Comparison of ENCODE assay signal across 1 cellular context in the genomic region with DNA sequence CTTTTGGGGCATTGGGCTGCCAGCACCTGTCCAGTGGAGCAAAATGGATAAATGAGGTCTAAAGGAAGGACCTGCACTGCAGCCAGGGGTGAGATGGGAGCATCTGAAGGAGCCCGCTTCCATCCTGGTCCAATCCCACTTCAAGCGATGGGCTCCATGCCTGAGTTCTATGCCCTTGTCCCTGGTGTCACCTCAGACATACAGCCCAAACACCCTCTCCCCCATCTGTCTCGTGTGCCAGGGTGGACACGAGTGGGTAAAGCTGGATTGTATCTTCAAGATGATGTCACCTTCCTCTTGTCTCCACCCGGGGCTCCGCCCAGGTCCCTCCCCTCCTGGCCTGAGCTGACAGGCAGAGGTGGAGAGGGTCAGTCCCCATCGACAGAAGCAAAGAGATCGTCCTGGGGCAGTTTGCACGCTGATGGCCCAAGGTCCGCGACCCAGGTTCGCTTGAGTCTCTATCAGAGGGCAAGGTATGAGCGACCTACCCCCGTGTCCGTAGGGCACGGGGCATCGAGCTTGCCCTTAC.
TF ChIP-seq lines count a peak whose summit lies in the region.

No MANE protein-coding gene starts in this region.

TF ChIP-seq in HepG2, 621 proteins besides CTCF, POLR2A, EP300 and RAD21 (continued from another document and continues in another):
- TF ChIP-seq, protein P1, sequence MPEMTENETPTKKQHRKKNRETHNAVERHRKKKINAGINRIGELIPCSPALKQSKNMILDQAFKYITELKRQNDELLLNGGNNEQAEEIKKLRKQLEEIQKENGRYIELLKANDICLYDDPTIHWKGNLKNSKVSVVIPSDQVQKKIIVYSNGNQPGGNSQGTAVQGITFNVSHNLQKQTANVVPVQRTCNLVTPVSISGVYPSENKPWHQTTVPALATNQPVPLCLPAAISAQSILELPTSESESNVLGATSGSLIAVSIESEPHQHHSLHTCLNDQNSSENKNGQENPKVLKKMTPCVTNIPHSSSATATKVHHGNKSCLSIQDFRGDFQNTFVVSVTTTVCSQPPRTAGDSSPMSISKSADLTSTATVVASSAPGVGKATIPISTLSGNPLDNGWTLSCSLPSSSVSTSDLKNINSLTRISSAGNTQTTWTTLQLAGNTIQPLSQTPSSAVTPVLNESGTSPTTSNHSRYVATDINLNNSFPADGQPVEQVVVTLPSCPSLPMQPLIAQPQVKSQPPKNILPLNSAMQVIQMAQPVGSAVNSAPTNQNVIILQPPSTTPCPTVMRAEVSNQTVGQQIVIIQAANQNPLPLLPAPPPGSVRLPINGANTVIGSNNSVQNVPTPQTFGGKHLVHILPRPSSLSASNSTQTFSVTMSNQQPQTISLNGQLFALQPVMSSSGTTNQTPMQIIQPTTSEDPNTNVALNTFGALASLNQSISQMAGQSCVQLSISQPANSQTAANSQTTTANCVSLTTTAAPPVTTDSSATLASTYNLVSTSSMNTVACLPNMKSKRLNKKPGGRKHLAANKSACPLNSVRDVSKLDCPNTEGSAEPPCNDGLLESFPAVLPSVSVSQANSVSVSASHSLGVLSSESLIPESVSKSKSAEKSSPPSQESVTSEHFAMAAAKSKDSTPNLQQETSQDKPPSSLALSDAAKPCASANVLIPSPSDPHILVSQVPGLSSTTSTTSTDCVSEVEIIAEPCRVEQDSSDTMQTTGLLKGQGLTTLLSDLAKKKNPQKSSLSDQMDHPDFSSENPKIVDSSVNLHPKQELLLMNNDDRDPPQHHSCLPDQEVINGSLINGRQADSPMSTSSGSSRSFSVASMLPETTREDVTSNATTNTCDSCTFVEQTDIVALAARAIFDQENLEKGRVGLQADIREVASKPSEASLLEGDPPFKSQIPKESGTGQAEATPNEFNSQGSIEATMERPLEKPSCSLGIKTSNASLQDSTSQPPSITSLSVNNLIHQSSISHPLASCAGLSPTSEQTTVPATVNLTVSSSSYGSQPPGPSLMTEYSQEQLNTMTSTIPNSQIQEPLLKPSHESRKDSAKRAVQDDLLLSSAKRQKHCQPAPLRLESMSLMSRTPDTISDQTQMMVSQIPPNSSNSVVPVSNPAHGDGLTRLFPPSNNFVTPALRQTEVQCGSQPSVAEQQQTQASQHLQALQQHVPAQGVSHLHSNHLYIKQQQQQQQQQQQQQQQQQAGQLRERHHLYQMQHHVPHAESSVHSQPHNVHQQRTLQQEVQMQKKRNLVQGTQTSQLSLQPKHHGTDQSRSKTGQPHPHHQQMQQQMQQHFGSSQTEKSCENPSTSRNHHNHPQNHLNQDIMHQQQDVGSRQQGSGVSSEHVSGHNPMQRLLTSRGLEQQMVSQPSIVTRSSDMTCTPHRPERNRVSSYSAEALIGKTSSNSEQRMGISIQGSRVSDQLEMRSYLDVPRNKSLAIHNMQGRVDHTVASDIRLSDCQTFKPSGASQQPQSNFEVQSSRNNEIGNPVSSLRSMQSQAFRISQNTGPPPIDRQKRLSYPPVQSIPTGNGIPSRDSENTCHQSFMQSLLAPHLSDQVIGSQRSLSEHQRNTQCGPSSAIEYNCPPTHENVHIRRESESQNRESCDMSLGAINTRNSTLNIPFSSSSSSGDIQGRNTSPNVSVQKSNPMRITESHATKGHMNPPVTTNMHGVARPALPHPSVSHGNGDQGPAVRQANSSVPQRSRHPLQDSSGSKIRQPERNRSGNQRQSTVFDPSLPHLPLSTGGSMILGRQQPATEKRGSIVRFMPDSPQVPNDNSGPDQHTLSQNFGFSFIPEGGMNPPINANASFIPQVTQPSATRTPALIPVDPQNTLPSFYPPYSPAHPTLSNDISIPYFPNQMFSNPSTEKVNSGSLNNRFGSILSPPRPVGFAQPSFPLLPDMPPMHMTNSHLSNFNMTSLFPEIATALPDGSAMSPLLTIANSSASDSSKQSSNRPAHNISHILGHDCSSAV (CRISPR knock-in tag; IDR thresholded peaks at IDR 0.05; ENCODE audit: borderline replicate concordance), result 0 out of 2 replicates have a peak, but pooled peaks have one; percentile 3
- TF ChIP-seq FOXO1 (CRISPR knock-in tag; IDR thresholded peaks at IDR 0.05), result no peak
- TF ChIP-seq DNMT1 (CRISPR knock-in tag; IDR thresholded peaks at IDR 0.05), result no peak
- no peak for TF ChIP-seq GLMP (CRISPR knock-in tag; IDR thresholded peaks at IDR 0.05; ENCODE audit: borderline replicate concordance)
- TF ChIP-seq MTA1 (CRISPR knock-in tag; IDR thresholded peaks at IDR 0.05; ENCODE audit: borderline replicate concordance), result 0 out of 2 replicates have a peak, but pooled peaks have one; percentile 20
- TF ChIP-seq HMG20B (CRISPR knock-in tag; conservative IDR thresholded peaks at IDR 0.05), result no peak
- TF ChIP-seq ZNF816 (CRISPR knock-in tag; IDR thresholded peaks at IDR 0.05; ENCODE audit: borderline replicate concordance), result no peak
- TF ChIP-seq ZKSCAN8 (CRISPR knock-in tag; IDR thresholded peaks at IDR 0.05; ENCODE audit: borderline replicate concordance), result no peak
- no peak for TF ChIP-seq KDM4B (CRISPR knock-in tag; IDR thresholded peaks at IDR 0.05)
- no peak for TF ChIP-seq PRMT3 (CRISPR knock-in tag; IDR thresholded peaks at IDR 0.05; ENCODE audit: borderline replicate concordance, low read depth)
- TF ChIP-seq TOE1 (CRISPR knock-in tag; IDR thresholded peaks at IDR 0.05), result no peak
- TF ChIP-seq, protein P2, sequence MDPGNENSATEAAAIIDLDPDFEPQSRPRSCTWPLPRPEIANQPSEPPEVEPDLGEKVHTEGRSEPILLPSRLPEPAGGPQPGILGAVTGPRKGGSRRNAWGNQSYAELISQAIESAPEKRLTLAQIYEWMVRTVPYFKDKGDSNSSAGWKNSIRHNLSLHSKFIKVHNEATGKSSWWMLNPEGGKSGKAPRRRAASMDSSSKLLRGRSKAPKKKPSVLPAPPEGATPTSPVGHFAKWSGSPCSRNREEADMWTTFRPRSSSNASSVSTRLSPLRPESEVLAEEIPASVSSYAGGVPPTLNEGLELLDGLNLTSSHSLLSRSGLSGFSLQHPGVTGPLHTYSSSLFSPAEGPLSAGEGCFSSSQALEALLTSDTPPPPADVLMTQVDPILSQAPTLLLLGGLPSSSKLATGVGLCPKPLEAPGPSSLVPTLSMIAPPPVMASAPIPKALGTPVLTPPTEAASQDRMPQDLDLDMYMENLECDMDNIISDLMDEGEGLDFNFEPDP (CRISPR knock-in tag; conservative IDR thresholded peaks at IDR 0.05), result no peak
- no peak for TF ChIP-seq IKZF5 (CRISPR knock-in tag; IDR thresholded peaks at IDR 0.05)
- TF ChIP-seq ZNF652 (CRISPR knock-in tag; IDR thresholded peaks at IDR 0.05; ENCODE audit: borderline replicate concordance, low read depth), result no peak
- no peak for TF ChIP-seq CSRNP2 (CRISPR knock-in tag; conservative IDR thresholded peaks at IDR 0.05; ENCODE audit: low read depth)
- no peak for TF ChIP-seq EEA1 (CRISPR knock-in tag; IDR thresholded peaks at IDR 0.05; ENCODE audit: borderline replicate concordance)
- no peak for TF ChIP-seq AGO1 (IDR thresholded peaks at IDR 0.05; ENCODE audit: low read depth, low read length, poor library complexity, severe bottlenecking)
- no peak for TF ChIP-seq ZNF768 (CRISPR knock-in tag; IDR thresholded peaks at IDR 0.05)
- no peak for TF ChIP-seq ZNF496 (CRISPR knock-in tag; IDR thresholded peaks at IDR 0.05; ENCODE audit: insufficient replicate concordance)
- TF ChIP-seq ZNF292 (CRISPR knock-in tag; IDR thresholded peaks at IDR 0.05; ENCODE audit: borderline replicate concordance, low read depth), result 0 out of 2 replicates have a peak, but pooled peaks have one; percentile 31
- peak; percentile 4; the same call in 1 of the 2 replicates for TF ChIP-seq FOXJ3 (CRISPR knock-in tag; IDR thresholded peaks at IDR 0.05; ENCODE audit: borderline replicate concordance)
- TF ChIP-seq, protein P3, sequence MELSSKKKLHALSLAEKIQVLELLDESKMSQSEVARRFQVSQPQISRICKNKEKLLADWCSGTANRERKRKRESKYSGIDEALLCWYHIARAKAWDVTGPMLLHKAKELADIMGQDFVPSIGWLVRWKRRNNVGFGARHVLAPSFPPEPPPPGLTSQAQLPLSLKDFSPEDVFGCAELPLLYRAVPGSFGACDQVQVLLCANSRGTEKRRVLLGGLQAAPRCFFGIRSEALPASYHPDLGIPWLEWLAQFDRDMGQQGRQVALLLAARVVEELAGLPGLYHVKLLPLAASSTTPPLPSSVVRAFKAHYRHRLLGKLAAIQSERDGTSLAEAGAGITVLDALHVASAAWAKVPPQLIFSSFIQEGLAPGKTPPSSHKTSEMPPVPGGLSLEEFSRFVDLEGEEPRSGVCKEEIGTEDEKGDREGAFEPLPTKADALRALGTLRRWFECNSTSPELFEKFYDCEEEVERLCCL (CRISPR knock-in tag; IDR thresholded peaks at IDR 0.05; ENCODE audit: borderline replicate concordance), result 0 out of 2 replicates have a peak, but pooled peaks have one; percentile 40
- no peak for TF ChIP-seq ZSCAN25 (CRISPR knock-in tag; IDR thresholded peaks at IDR 0.05)
- TF ChIP-seq ZNF564 (CRISPR knock-in tag; IDR thresholded peaks at IDR 0.05), result no peak
- no peak for TF ChIP-seq AGO2 (optimal IDR thresholded peaks at IDR 0.05; ENCODE audit: low read depth, low read length)
- TF ChIP-seq SNRNP70 (IDR thresholded peaks at IDR 0.05; ENCODE audit: low read depth, low read length), result no peak
- TF ChIP-seq KDM5A (IDR thresholded peaks at IDR 0.05; ENCODE audit: borderline replicate concordance, low read length), result no peak
- no peak for TF ChIP-seq NR3C1 (CRISPR knock-in tag; IDR thresholded peaks at IDR 0.05)
- TF ChIP-seq, protein P4, sequence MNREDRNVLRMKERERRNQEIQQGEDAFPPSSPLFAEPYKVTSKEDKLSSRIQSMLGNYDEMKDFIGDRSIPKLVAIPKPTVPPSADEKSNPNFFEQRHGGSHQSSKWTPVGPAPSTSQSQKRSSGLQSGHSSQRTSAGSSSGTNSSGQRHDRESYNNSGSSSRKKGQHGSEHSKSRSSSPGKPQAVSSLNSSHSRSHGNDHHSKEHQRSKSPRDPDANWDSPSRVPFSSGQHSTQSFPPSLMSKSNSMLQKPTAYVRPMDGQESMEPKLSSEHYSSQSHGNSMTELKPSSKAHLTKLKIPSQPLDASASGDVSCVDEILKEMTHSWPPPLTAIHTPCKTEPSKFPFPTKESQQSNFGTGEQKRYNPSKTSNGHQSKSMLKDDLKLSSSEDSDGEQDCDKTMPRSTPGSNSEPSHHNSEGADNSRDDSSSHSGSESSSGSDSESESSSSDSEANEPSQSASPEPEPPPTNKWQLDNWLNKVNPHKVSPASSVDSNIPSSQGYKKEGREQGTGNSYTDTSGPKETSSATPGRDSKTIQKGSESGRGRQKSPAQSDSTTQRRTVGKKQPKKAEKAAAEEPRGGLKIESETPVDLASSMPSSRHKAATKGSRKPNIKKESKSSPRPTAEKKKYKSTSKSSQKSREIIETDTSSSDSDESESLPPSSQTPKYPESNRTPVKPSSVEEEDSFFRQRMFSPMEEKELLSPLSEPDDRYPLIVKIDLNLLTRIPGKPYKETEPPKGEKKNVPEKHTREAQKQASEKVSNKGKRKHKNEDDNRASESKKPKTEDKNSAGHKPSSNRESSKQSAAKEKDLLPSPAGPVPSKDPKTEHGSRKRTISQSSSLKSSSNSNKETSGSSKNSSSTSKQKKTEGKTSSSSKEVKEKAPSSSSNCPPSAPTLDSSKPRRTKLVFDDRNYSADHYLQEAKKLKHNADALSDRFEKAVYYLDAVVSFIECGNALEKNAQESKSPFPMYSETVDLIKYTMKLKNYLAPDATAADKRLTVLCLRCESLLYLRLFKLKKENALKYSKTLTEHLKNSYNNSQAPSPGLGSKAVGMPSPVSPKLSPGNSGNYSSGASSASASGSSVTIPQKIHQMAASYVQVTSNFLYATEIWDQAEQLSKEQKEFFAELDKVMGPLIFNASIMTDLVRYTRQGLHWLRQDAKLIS (CRISPR knock-in tag; IDR thresholded peaks at IDR 0.05), result no peak
- TF ChIP-seq BORCS8-MEF2B (CRISPR knock-in tag; IDR thresholded peaks at IDR 0.05), result no peak
- TF ChIP-seq SALL1 (CRISPR knock-in tag; IDR thresholded peaks at IDR 0.05), result no peak
- TF ChIP-seq, protein P5, sequence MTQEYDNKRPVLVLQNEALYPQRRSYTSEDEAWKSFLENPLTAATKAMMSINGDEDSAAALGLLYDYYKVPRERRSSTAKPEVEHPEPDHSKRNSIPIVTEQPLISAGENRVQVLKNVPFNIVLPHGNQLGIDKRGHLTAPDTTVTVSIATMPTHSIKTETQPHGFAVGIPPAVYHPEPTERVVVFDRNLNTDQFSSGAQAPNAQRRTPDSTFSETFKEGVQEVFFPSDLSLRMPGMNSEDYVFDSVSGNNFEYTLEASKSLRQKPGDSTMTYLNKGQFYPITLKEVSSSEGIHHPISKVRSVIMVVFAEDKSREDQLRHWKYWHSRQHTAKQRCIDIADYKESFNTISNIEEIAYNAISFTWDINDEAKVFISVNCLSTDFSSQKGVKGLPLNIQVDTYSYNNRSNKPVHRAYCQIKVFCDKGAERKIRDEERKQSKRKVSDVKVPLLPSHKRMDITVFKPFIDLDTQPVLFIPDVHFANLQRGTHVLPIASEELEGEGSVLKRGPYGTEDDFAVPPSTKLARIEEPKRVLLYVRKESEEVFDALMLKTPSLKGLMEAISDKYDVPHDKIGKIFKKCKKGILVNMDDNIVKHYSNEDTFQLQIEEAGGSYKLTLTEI (CRISPR knock-in tag; conservative IDR thresholded peaks at IDR 0.05), result no peak
- peak; percentile 1; the same call in 1 of the 2 replicates for TF ChIP-seq PHF21A (CRISPR knock-in tag; IDR thresholded peaks at IDR 0.05)
- TF ChIP-seq IKZF4 (CRISPR knock-in tag; IDR thresholded peaks at IDR 0.05; ENCODE audit: borderline replicate concordance, low read depth, not compliant biosample characterization), result peak; percentile 4
- TF ChIP-seq NFATC3 (CRISPR knock-in tag; IDR thresholded peaks at IDR 0.05), result no peak
- no peak for TF ChIP-seq ZBTB21 (CRISPR knock-in tag; IDR thresholded peaks at IDR 0.05)
- no peak for TF ChIP-seq KDM2A (CRISPR knock-in tag; IDR thresholded peaks at IDR 0.05; ENCODE audit: borderline replicate concordance, low read depth)
